ENCODE assay signal across 11 cellular contexts in genomic region chr5:57839447-57839846, GRCh38.
"Had no signal": no experiment of that assay in that cellular context is flagged by ENCODE, and none has a peak within 500 bp of the region (broad histone marks: within the 10 kb centered on the region; RNA-seq: fewer than 3 reads in every experiment).

No MANE protein-coding gene starts in this region.

- H3K4me1 ChIP-seq: parathyroid adenoma had no signal

- H3K4me3 Mint-ChIP-seq: activated naive CD4-positive, alpha-beta T cell treated with anti-CD3 and anti-CD28 coated beads, Interleukin-2, amount 50 U/mL, for 24 hours; neural crest cell had no signal

- H3K9me3 Mint-ChIP-seq: activated naive CD4-positive, alpha-beta T cell treated with anti-CD3 and anti-CD28 coated beads, Interleukin-2, amount 50 U/mL, for 24 hours; neural crest cell had no signal

- H3K36me3 Mint-ChIP-seq: activated naive CD4-positive, alpha-beta T cell treated with anti-CD3 and anti-CD28 coated beads, Interleukin-2, amount 50 U/mL, for 24 hours had no signal

- H3K79me2 ChIP-seq: parathyroid adenoma had no signal

- H3K4me1 Mint-ChIP-seq: activated naive CD4-positive, alpha-beta T cell treated with anti-CD3 and anti-CD28 coated beads, Interleukin-2, amount 50 U/mL, for 24 hours had no signal

- H3K27ac Mint-ChIP-seq: activated naive CD4-positive, alpha-beta T cell treated with anti-CD3 and anti-CD28 coated beads, Interleukin-2, amount 50 U/mL, for 24 hours had no signal

- H3K27ac ChIP-seq: esophagus muscularis mucosa, heart left ventricle, parathyroid adenoma, upper lobe of left lung had no signal

- DNase-seq: activated T-cell treated with anti-CD3 and anti-CD28 coated beads, Interleukin-2, amount 50 U/mL, for 1 hour; brain microvascular endothelial cell; foreskin fibroblast; heart left ventricle; small intestine; stimulated activated naive CD4-positive, alpha-beta T cell treated with Interleukin-2 at 50 U/mL for 16 hours; upper lobe of left lung had no signal

- H3K27me3 ChIP-seq: brain microvascular endothelial cell, esophagus muscularis mucosa, heart left ventricle, upper lobe of left lung had no signal

- H2AFZ ChIP-seq: parathyroid adenoma had no signal

- H3K36me3 ChIP-seq: brain microvascular endothelial cell, esophagus muscularis mucosa, heart left ventricle, upper lobe of left lung had no signal

- H3K9ac ChIP-seq: parathyroid adenoma had no signal

- H3K9me3 ChIP-seq: esophagus muscularis mucosa, upper lobe of left lung had no signal

- H3K4me3 ChIP-seq: esophagus muscularis mucosa, heart left ventricle, upper lobe of left lung had no signal
